12 cellular contexts compared by ENCODE assay signal in genomic region chr15:25793354-25794050, GRCh38.
DNase-seq lines count a peak whose midpoint lies in the region; ATAC-seq and TF ChIP-seq lines count a peak whose summit lies in the region.
"Had no signal": no experiment of that assay in that cellular context is flagged by ENCODE, and none has a peak within 500 bp of the region (broad histone marks: within the 10 kb centered on the region; RNA-seq: fewer than 3 reads in every experiment).

No MANE protein-coding gene starts in this region.

- H3K4me1 ChIP-seq in adrenal gland (replicated peaks in 1 of 2) (peaks cover 9 to 30% of the 10 kb centered on the region in 2 donors), GM23248 (ENCODE audit: insufficient read depth) (peaks cover 49% of the 10 kb centered on the region)

- H3K27ac ChIP-seq in adrenal gland (no peak overlapping the region), GM23248 (no peak overlapping the region)
- H3K27ac ChIP-seq: C4-2B had no signal

- H3K4me3 ChIP-seq in adrenal gland = no peak overlapping the region
- H3K4me3 ChIP-seq in GM23248 = no peak overlapping the region
- H3K4me3 ChIP-seq: smooth muscle cell, tibial artery had no signal

- intact Hi-C loops in CD14-positive monocyte (cut with micrococcal nuclease) = loop anchor here (5.0 to 10.0 kb wide), 2 partner anchors 59 to 61 kb away; no protein-coding TSS in a partner anchor
- intact Hi-C loops in adrenal gland (cut with DNase I) = no loop called here

- no peaks in the 10 kb centered on the region for H3K9me3 ChIP-seq in adrenal gland (replicated peaks in 1 of 3)
- no peaks in the 10 kb centered on the region for H3K9me3 ChIP-seq in GM23248 (ENCODE audit: low read depth)
- H3K9me3 ChIP-seq: tibial artery had no signal

- H3K79me2 ChIP-seq in GM23248 (ENCODE audit: insufficient read depth) = peaks cover 74% of the 10 kb centered on the region

- H3K9ac ChIP-seq in GM23248 = no peak overlapping the region

- H3K27me3 ChIP-seq in adrenal gland (no peaks in the 10 kb centered on the region), GM23248 (replicated peaks; ENCODE audit: insufficient read depth) (no peaks in the 10 kb centered on the region)
- H3K27me3 ChIP-seq: tibial artery had no signal

- 73 to 90% (median 82%) methylated on average over 5 to 6 of the region's 6 CpGs for WGBS in adrenal gland, 4 donors
- 96 to 97% methylated on average over 6 of the region's 6 CpGs for WGBS in GM23248 (ENCODE audit: low coverage in 1 of 2, low lambda C conversion rate in 2 of 2, missing lambda C conversion rate in 2 of 2), 2 experiments

- peaks cover 79% of the 10 kb centered on the region for H3K4me1 Mint-ChIP-seq in CD14-positive monocyte

- H2AFZ ChIP-seq in GM23248 = no peak overlapping the region

- no peaks in the 10 kb centered on the region for H3K36me3 ChIP-seq in adrenal gland (replicated peaks in 1 of 2)
- H3K36me3 ChIP-seq in GM23248 (ENCODE audit: low read depth) = no peaks in the 10 kb centered on the region
- H3K36me3 ChIP-seq: tibial artery had no signal

- peak overlapping the region; percentile 43 to 60 for H3K4me3 Mint-ChIP-seq in CD14-positive monocyte

- no peak overlapping the region for H3K4me2 ChIP-seq in GM23248 (ENCODE audit: unreplicated experiment)
- H3K4me2 ChIP-seq: smooth muscle cell had no signal

- no peaks in the 10 kb centered on the region for H4K20me1 ChIP-seq in GM23248 (ENCODE audit: insufficient read depth)

- no peaks in the 10 kb centered on the region for H3K9me2 ChIP-seq in GM23248 (ENCODE audit: insufficient read depth)

- TF ChIP-seq POLR2A in adrenal gland (IDR thresholded peaks at IDR 0.05) = no peak

- in situ Hi-C loops in GM23248 (cut with MboI) = no loop called here

- DNase-seq in CD14-positive monocyte (ENCODE audit: low spot score) (peak; percentile 56), GM20000 (ENCODE audit: low spot score) (peak; percentile 50), adrenal gland (peak in 5 of 7 donors; percentile 25 to 57 (median 34)), NCI-H1105 treated with DMSO at 0.1 percent for 48 hours (lab: John Stamatoyannopoulos, UW) (no peak), NCI-H2107 (lab: John Stamatoyannopoulos, UW) (no peak), foreskin melanocyte (no peak), GM23248 (no peak)
- DNase-seq: NCI-H510A treated with DMSO at 0.1 percent for 48 hours had no signal

- H3K27ac Mint-ChIP-seq in CD14-positive monocyte = peak overlapping the region; percentile 61 to 86 (median 76)

- peak; percentile 73 for ATAC-seq in HG03159 (IDR thresholded peaks at IDR 0.05; ENCODE audit: unreplicated experiment)

- no peaks in the 10 kb centered on the region for H3K9me3 Mint-ChIP-seq in CD14-positive monocyte

- peaks cover 3 to 6% of the 10 kb centered on the region in 2 donors for H3K36me3 Mint-ChIP-seq in CD14-positive monocyte

- H3F3A ChIP-seq in GM23248 (ENCODE audit: insufficient read depth) = peaks cover 29% of the 10 kb centered on the region

- TF ChIP-seq CTCF in CD14-positive monocyte (IDR thresholded peaks at IDR 0.05) (no peak), GM20000 (IDR thresholded peaks at IDR 0.05; ENCODE audit: extremely low read depth, missing control alignments) (no peak), adrenal gland (IDR thresholded peaks at IDR 0.05) (no peak)

- H3K27me3 Mint-ChIP-seq in CD14-positive monocyte (ENCODE audit: low read depth in 3 of 3) = peaks cover 3 to 4% (median 3%) of the 10 kb centered on the region in 3 donors

Comparison
In these comparisons a context has a peak if more than half of its experiments do, and no peak if none do; other contexts are left out.
1. DNase-seq: peak in CD14-positive monocyte (single experiment), GM20000 (single experiment) and adrenal gland (5 of 7); none in NCI-H1105 treated with DMSO at 0.1 percent for 48 hours (single experiment), NCI-H2107 (single experiment), foreskin melanocyte (single experiment) and GM23248 (single experiment).
2. intact Hi-C loops: an anchor here in CD14-positive monocyte (5.0 to 10.0 kb wide); none called in adrenal gland.